Comparison of ENCODE assay signal across 8 cellular contexts in the genomic region with DNA sequence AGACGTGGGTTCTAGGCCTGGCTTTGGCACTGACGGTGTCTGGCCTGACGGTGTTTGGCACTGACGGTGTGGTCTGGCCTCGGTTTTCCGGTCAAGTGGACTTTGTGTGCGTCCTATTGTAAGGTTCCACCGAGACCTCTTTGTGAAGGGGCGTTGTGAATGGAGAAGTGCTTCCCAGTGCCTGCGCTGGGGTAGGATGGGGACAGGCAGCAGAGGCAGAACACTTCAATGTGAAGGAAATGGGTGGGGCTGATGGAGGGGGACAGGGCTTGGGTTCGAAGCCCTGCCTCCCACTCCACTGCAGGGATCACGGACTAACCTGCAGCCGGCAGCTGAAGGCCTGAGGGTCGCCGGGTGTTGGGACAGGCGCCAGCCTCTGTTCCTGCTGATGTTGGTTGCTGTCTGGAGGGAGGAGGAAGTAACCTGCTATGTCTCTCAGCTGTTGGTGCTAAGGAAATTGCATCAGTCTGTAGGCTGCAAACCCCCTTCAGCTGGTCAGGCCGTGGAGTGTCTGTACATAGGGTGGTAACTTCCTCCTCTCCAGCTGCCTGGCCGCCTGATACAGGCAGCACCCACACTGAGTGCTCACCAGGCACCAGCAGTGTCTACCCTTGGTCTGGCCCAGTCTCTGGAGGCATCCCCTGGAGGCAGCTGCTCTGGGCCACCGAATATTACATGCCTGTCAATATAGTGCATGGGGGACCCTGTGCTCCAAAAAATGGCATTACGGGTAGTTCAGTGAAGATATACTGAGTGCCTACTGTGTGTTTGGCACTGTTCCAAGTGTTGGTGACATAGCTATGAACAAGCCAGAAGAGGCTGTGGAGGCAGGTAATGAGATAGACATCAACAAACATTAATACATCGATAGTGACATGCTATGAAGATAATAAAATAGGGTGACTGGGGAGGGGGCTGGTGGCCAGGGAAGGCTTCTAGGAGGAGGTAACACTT. TPM values are rescaled to one million over a fixed set of nuclear protein-coding genes. Genes with fewer than 3 reads are reported as not detected.
DNase-seq lines count a peak whose midpoint lies in the region; ATAC-seq and TF ChIP-seq lines count a peak whose summit lies in the region.

No MANE protein-coding gene starts in this region.

- intact Hi-C loops in CD14-positive monocyte (cut with micrococcal nuclease) = loop anchor here in 1 of 2 donors (5.0 kb wide), 1 partner anchor 41 kb away; a partner anchor contains a TSS

- TF ChIP-seq CTCF in CD14-positive monocyte (IDR thresholded peaks at IDR 0.05) (no peak), fibroblast of the aortic adventitia (IDR thresholded peaks at IDR 0.05; ENCODE audit: insufficient read depth, low read length) (no peak)

- peak overlapping the region; percentile 95 to 99 for H3K4me3 Mint-ChIP-seq in CD14-positive monocyte
- peak overlapping the region; percentile 72 for H3K4me3 Mint-ChIP-seq in T-helper 17 cell

- DNase-seq in CD14-positive monocyte (ENCODE audit: low spot score) = peak; percentile 89
- no peak for DNase-seq in T-helper 17 cell
- DNase-seq in fibroblast of the aortic adventitia (ENCODE audit: low read depth) = peak; percentile 23
- DNase-seq in occipital lobe (lab: John Stamatoyannopoulos, UW) = peak; percentile 20
- no peak for DNase-seq in NCI-H2171 (lab: John Stamatoyannopoulos, UW)
- DNase-seq in NCI-H2107 treated with DMSO at 0.1 percent for 48 hours (lab: John Stamatoyannopoulos, UW; ENCODE audit: unreplicated experiment) = no peak

- peak; percentile 73 for ATAC-seq in GM18907 (IDR thresholded peaks at IDR 0.05; ENCODE audit: unreplicated experiment)
- ATAC-seq in HG03342 (IDR thresholded peaks at IDR 0.05; ENCODE audit: unreplicated experiment) = peak; percentile 66
- peak; percentile 67 for ATAC-seq in T-helper 17 cell

- peaks cover 0 to 10% (median 3%) of the 10 kb centered on the region in 7 donors for H3K9me3 Mint-ChIP-seq in CD14-positive monocyte

- H3K9me3 ChIP-seq in T-helper 17 cell (ENCODE audit: control insufficient read depth, low read length, poor library complexity, severe bottlenecking) = no peaks in the 10 kb centered on the region

- H3K36me3 Mint-ChIP-seq in CD14-positive monocyte = peaks cover 16 to 37% of the 10 kb centered on the region in 2 donors
- peaks cover 13% of the 10 kb centered on the region for H3K36me3 Mint-ChIP-seq in T-helper 17 cell (ENCODE audit: low read depth)

- H3K27ac Mint-ChIP-seq in CD14-positive monocyte (peak overlapping the region; percentile 95 to 97 (median 96)), T-helper 17 cell (peak overlapping the region; percentile 37)

- H3K4me1 Mint-ChIP-seq in CD14-positive monocyte (peaks cover 41% of the 10 kb centered on the region), T-helper 17 cell (peaks cover 17% of the 10 kb centered on the region)

- peak overlapping the region; percentile 57 for H3K4me3 ChIP-seq in fibroblast of the aortic adventitia (ENCODE audit: low read depth, low read length)

- H3K27me3 Mint-ChIP-seq in CD14-positive monocyte (ENCODE audit: low read depth in 3 of 3) (peaks cover 6 to 25% (median 8%) of the 10 kb centered on the region in 3 donors), T-helper 17 cell (peaks cover 54% of the 10 kb centered on the region)

RNA-seq across cellular contexts. Expression of a gene that starts 1.1 kb away (rescaled TPM):
- 10 to 100 TPM; 35.4 to 46.0 TPM for polyA plus RNA-seq in CD14-positive monocyte
- total RNA-seq in T-helper 17 cell (1 to 10 TPM in 1 of 2 donors, under 1 TPM in 1; 0.85 to 4.3 TPM), fibroblast of the aortic adventitia (ENCODE audit: low replicate concordance) (0.18 TPM in 1 of 2 replicates, not detected in the other), occipital lobe (20.1 TPM)

RNA-seq across cellular contexts. Expression of a gene that starts 41.5 kb away (rescaled TPM):
- 10 to 100 TPM; 37.2 to 48.8 TPM for polyA plus RNA-seq in CD14-positive monocyte
- total RNA-seq in T-helper 17 cell = 10 to 100 TPM; 37.6 to 45.3 TPM
- 69.0 and 102 TPM in 2 replicates for total RNA-seq in fibroblast of the aortic adventitia (ENCODE audit: low replicate concordance)
- 150 TPM for total RNA-seq in occipital lobe

Comparison
In these comparisons a context has a peak if more than half of its experiments do, and no peak if none do; other contexts are left out.
1. DNase-seq: peak in CD14-positive monocyte (single experiment), fibroblast of the aortic adventitia (single experiment) and occipital lobe (single experiment); none in T-helper 17 cell (0 of 3), NCI-H2171 (single experiment) and NCI-H2107 treated with DMSO at 0.1 percent for 48 hours (single experiment).
2. Peak in every context shown above with its lines, with median percentiles within 50 percentile points of each other: ATAC-seq.